Comparison of ENCODE assay signal across 17 cellular contexts in genomic region chr5:111117149-111117548, GRCh38. TPM values are rescaled to one million over a fixed set of nuclear protein-coding genes. Genes with fewer than 3 reads are reported as not detected.
"Had no signal": no experiment of that assay in that cellular context is flagged by ENCODE, and none has a peak within 500 bp of the region (broad histone marks: within the 10 kb centered on the region; RNA-seq: fewer than 3 reads in every experiment).

No MANE protein-coding gene starts in this region.

- H3K27ac ChIP-seq: cardiac muscle cell, coronary artery, esophagus muscularis mucosa, hepatocyte, sigmoid colon, stomach, thoracic aorta, upper lobe of right lung had no signal

- H3K4me3 ChIP-seq: cardiac muscle cell, coronary artery, esophagus muscularis mucosa, hepatocyte, sigmoid colon, stomach, thoracic aorta, upper lobe of right lung had no signal

- H3K9me3 ChIP-seq: esophagus muscularis mucosa, sigmoid colon, stomach, thoracic aorta, upper lobe of right lung had no signal

- DNase-seq: activated B cell treated with CpG ODN at 0.5 μM for 24 hours; activated CD4-positive, alpha-beta T cell treated with anti-CD3 and anti-CD28 coated beads, Interleukin-2, amount 10 ng/mL, durations not matched to agents 24 days and 14 days; activated CD8-positive, alpha-beta memory T cell treated with anti-CD3 and anti-CD28 coated beads, Interleukin-2, amount 50 U/mL, for 48 hours; activated CD8-positive, alpha-beta T cell treated with anti-CD3 and anti-CD28 coated beads, Interleukin-2, amount 10 ng/mL, durations not matched to agents 7 days and 5 days; activated naive CD4-positive, alpha-beta T cell; effector CD4-positive, alpha-beta T cell; sigmoid colon; stimulated activated CD4-positive, alpha-beta T cell treated with anti-CD3 and anti-CD28 coated beads, Interleukin-1b, Interleukin-23, amount 100 ng/mL, for 48 hours; stomach; T-helper 2 cell; upper lobe of right lung had no signal

- ATAC-seq: activated CD8-positive, alpha-beta T cell treated with anti-CD3 and anti-CD28 coated beads, Interleukin-2, amount 10 ng/mL, durations not matched to agents 7 days and 5 days had no signal

- H3K27me3 ChIP-seq: cardiac muscle cell, esophagus muscularis mucosa, hepatocyte, sigmoid colon, stomach, upper lobe of right lung had no signal

- H3K4me1 ChIP-seq: esophagus muscularis mucosa, stomach had no signal

RNA-seq across cellular contexts. Expression of gene TSLP, which starts 45.6 kb away (rescaled TPM):
- total RNA-seq: activated B cell treated with CpG ODN at 0.5 μM for 24 hours had no signal
- polyA plus RNA-seq: neural cell had no signal
